Comparison of ENCODE assay signal across 9 cellular contexts in the genomic region with DNA sequence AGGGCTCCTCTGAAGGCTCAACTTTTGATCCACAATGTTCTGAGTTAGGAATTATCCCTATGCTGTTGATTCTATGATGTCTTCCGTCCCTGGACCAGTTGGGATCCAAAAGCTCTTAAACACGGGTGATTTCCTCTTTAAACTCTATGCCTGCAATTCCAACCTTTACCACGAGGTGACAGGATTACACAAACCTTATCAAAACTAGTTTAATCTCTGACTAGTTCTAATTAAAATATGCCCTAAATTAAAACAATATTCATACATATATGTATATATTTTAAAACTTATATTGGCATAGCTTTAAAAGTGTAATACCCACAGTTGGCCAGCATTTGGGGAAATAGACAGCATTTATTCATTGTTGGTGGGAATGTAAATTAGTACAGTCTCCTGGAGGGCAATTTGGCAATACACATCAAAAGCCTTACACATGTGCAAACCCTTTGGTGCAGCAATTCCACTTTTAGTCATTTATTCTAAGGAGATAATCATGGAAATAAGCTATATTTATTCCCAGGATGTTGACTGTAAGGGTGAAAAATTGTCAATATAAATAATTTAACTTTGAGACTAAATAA. TPM values are rescaled to one million over a fixed set of nuclear protein-coding genes. Genes with fewer than 3 reads are reported as not detected.
DNase-seq lines count a peak whose midpoint lies in the region; ATAC-seq and TF ChIP-seq lines count a peak whose summit lies in the region.
"Had no signal": no experiment of that assay in that cellular context is flagged by ENCODE, and none has a peak within 500 bp of the region (broad histone marks: within the 10 kb centered on the region; RNA-seq: fewer than 3 reads in every experiment).

No MANE protein-coding gene starts in this region.

- no peak for TF ChIP-seq POLR2A in thyroid gland (IDR thresholded peaks at IDR 0.05)

- intact Hi-C loops in activated naive CD4-positive, alpha-beta T cell treated with anti-CD3 and anti-CD28 coated beads for 36 hours (cut with micrococcal nuclease): loop anchor here (5.0 kb wide), 1 partner anchor 553 kb away; no protein-coding TSS in a partner anchor
- intact Hi-C loops in thyroid gland (cut with DNase I): loop anchor here (5.0 kb wide), 1 partner anchor 268 kb away; no protein-coding TSS in a partner anchor

- no peaks in the 10 kb centered on the region for H3K9me3 ChIP-seq in thyroid gland

- 56 to 66% methylated on average over 3 of the region's 3 CpGs for WGBS in thyroid gland, 2 donors

- no peak overlapping the region for H3K4me3 Mint-ChIP-seq in activated naive CD4-positive, alpha-beta T cell treated with anti-CD3 and anti-CD28 coated beads for 36 hours
- H3K4me3 Mint-ChIP-seq: T-helper 1 cell treated with Interleukin-12 subunit alpha and Interleukin-12 subunit beta and Interleukin-4 antibody, amounts not matched to agents 30 μg/mL and 1 μg/mL, for 36 hours had no signal

- peak; percentile 31 for DNase-seq in activated naive CD4-positive, alpha-beta T cell treated with anti-CD3 and anti-CD28 coated beads for 36 hours
- DNase-seq in activated naive CD4-positive, alpha-beta T cell (lab: John Stamatoyannopoulos, UW): no peak
- peak; percentile 18 for DNase-seq in RPMI7951 (ENCODE audit: low read depth)
- DNase-seq in fibroblast of the aortic adventitia (ENCODE audit: low read depth): no peak
- no peak for DNase-seq in thyroid gland

- H3K27me3 Mint-ChIP-seq in activated naive CD4-positive, alpha-beta T cell treated with anti-CD3 and anti-CD28 coated beads for 36 hours (ENCODE audit: low read depth): peaks cover 3% of the 10 kb centered on the region

- no peak for ATAC-seq in activated CD4-positive, CD25-positive, alpha-beta regulatory T cell treated with anti-CD3 and anti-CD28 coated beads, Interleukin-2, amount 50 U/mL, for 24 hours
- no peak for ATAC-seq in HG03565 (IDR thresholded peaks at IDR 0.05; ENCODE audit: unreplicated experiment)
- ATAC-seq in GM21576 (IDR thresholded peaks at IDR 0.05; ENCODE audit: unreplicated experiment): no peak

- no peak overlapping the region for H3K4me3 ChIP-seq in fibroblast of the aortic adventitia (ENCODE audit: low read depth, low read length)
- H3K4me3 ChIP-seq in thyroid gland (replicated peaks in 1 of 3): no peak overlapping the region

- no peaks in the 10 kb centered on the region for H3K36me3 ChIP-seq in thyroid gland

- no peaks in the 10 kb centered on the region for H3K27me3 ChIP-seq in thyroid gland

- CTCF ChIA-PET in activated naive CD4-positive, alpha-beta T cell treated with anti-CD3 and anti-CD28 coated beads for 36 hours (lab: Charles Lee): interaction anchor here (1.2 to 2.3 kb wide), 6 partner anchors 11 to 439 kb away, joined by 3 to 12 read pairs (median 4); no protein-coding TSS in a partner anchor

- H3K4me1 Mint-ChIP-seq in activated naive CD4-positive, alpha-beta T cell treated with anti-CD3 and anti-CD28 coated beads for 36 hours (ENCODE audit: low read depth): peaks cover 4% of the 10 kb centered on the region

- H3K27ac ChIP-seq in thyroid gland: no peak overlapping the region

- H3K36me3 Mint-ChIP-seq in activated naive CD4-positive, alpha-beta T cell treated with anti-CD3 and anti-CD28 coated beads for 36 hours (ENCODE audit: low read depth): no peaks in the 10 kb centered on the region

- H3K27ac Mint-ChIP-seq in activated naive CD4-positive, alpha-beta T cell treated with anti-CD3 and anti-CD28 coated beads for 36 hours: no peak overlapping the region
- H3K27ac Mint-ChIP-seq: T-helper 1 cell treated with Interleukin-12 subunit alpha and Interleukin-12 subunit beta and Interleukin-4 antibody, amounts not matched to agents 30 μg/mL and 1 μg/mL, for 36 hours had no signal

- H3K4me1 ChIP-seq in thyroid gland: peaks cover 26 to 40% of the 10 kb centered on the region in 2 donors

- TF ChIP-seq CTCF in fibroblast of the aortic adventitia (IDR thresholded peaks at IDR 0.05; ENCODE audit: insufficient read depth, low read length) (peak; percentile 55), thyroid gland (IDR thresholded peaks at IDR 0.05) (peak in 4 of 6 experiments; percentile 17 to 61 (median 44))

- peaks cover 9% of the 10 kb centered on the region for H3K9me3 Mint-ChIP-seq in activated naive CD4-positive, alpha-beta T cell treated with anti-CD3 and anti-CD28 coated beads for 36 hours

RNA-seq across cellular contexts. Expression of a gene that starts 51.6 kb away (rescaled TPM):
- total RNA-seq in activated naive CD4-positive, alpha-beta T cell treated with anti-CD3 and anti-CD28 coated beads for 36 hours: 10 to 100 TPM; 50.9 to 51.2 TPM
- total RNA-seq in RPMI7951 (2014; rRNA removed; shearing (Covaris generic)): 6.5 and 7.6 TPM in 2 replicates
- total RNA-seq in fibroblast of the aortic adventitia (ENCODE audit: low replicate concordance) (25.0 and 27.9 TPM in 2 replicates), thyroid gland (10 to 100 TPM; 61.7 to 90.9 (median 76.0) TPM)

Comparison
In these comparisons a context has a peak if more than half of its experiments do, and no peak if none do; other contexts are left out.
1. DNase-seq: peak in activated naive CD4-positive, alpha-beta T cell treated with anti-CD3 and anti-CD28 coated beads for 36 hours (single experiment) and RPMI7951 (single experiment); none in activated naive CD4-positive, alpha-beta T cell (0 of 4), fibroblast of the aortic adventitia (single experiment) and thyroid gland (0 of 2).